Comparison of ENCODE assay signal across 8 cellular contexts in genomic region chr7:99325597-99326407, GRCh38. TPM values are rescaled to one million over a fixed set of nuclear protein-coding genes. Genes with fewer than 3 reads are reported as not detected.
DNase-seq lines count a peak whose midpoint lies in the region; ATAC-seq and TF ChIP-seq lines count a peak whose summit lies in the region.

Gene ARPC1A (plus strand): TSS chr7:99325898. CDS start chr7:99333354, 7,456 bp downstream.

- H3K27ac ChIP-seq in KOPT-K1 (ENCODE audit: low read depth, low read length, poor library complexity, severe bottlenecking) (peak within 1 kb of the TSS; percentile 85), Peyer's patch (peak within 1 kb of the TSS; percentile 87 to 90 (median 89)), esophagus muscularis mucosa (replicated peaks in 1 of 4) (peak within 1 kb of the TSS; percentile 82 to 92 (median 90)), muscle layer of duodenum (ENCODE audit: low read length) (peak within 1 kb of the TSS; percentile 85)

- TF ChIP-seq POLR2A in Peyer's patch (IDR thresholded peaks at IDR 0.05): peak; percentile 86 to 88
- peak; percentile 24 for TF ChIP-seq POLR2A in esophagus muscularis mucosa (IDR thresholded peaks at IDR 0.05; ENCODE audit: low read depth)

- DNase-seq in DMS79 treated with DMSO at 0.1 percent for 48 hours (lab: John Stamatoyannopoulos, UW): peak; percentile 86
- peak; percentile 78 to 96 (median 95) for DNase-seq in Peyer's patch
- peak; percentile 94 to 96 for DNase-seq in activated T-cell treated with anti-CD3 and anti-CD28 coated beads, Interleukin-2, amount 50 U/mL, for 48 hours
- DNase-seq in esophagus muscularis mucosa (ENCODE audit: extremely low spot score): peak; percentile 97
- DNase-seq in stimulated activated CD8-positive, alpha-beta memory T cell treated with anti-CD3 and anti-CD28 coated beads, Interleukin-7, amount 100 ng/mL, for 24 hours (ENCODE audit: low read depth): peak; percentile 82

- no peaks in the 10 kb centered on the region for H3K9me3 ChIP-seq in KOPT-K1 (ENCODE audit: insufficient read depth, low read length, poor library complexity, severe bottlenecking)
- H3K9me3 ChIP-seq in Peyer's patch: no peaks in the 10 kb centered on the region
- H3K9me3 ChIP-seq in esophagus muscularis mucosa: no peaks in the 10 kb centered on the region
- H3K9me3 ChIP-seq in muscle layer of duodenum (ENCODE audit: control insufficient read depth in 1 of 2, low read length in 2 of 2): no peaks in the 10 kb centered on the region

- TF ChIP-seq CTCF in Peyer's patch (IDR thresholded peaks at IDR 0.05) (peak in 3 of 6 experiments; percentile 36 to 45 (median 41)), esophagus muscularis mucosa (IDR thresholded peaks at IDR 0.05) (peak in 2 of 3 experiments; percentile 14 to 36)

- ATAC-seq in GM21786 (IDR thresholded peaks at IDR 0.05; ENCODE audit: unreplicated experiment): peak; percentile 91

- H3K27me3 ChIP-seq in Peyer's patch: no peaks in the 10 kb centered on the region
- H3K27me3 ChIP-seq in esophagus muscularis mucosa: no peaks in the 10 kb centered on the region
- no peaks in the 10 kb centered on the region for H3K27me3 ChIP-seq in muscle layer of duodenum (ENCODE audit: low read depth, low read length)

- H3K4me1 ChIP-seq in Peyer's patch (peaks cover 0 to 50% (median 9%) of the 10 kb centered on the region in 4 donors), esophagus muscularis mucosa (peaks cover 41 to 54% (median 52%) of the 10 kb centered on the region in 4 donors), muscle layer of duodenum (ENCODE audit: control insufficient read depth in 1 of 2, insufficient read depth in 2 of 2, low read length in 2 of 2) (peaks cover 12 to 42% of the 10 kb centered on the region in 2 donors)

- H3K36me3 ChIP-seq in KOPT-K1 (ENCODE audit: insufficient read depth, low read length) (peaks cover 22% of the 10 kb centered on the region), Peyer's patch (no peaks in the 10 kb centered on the region), esophagus muscularis mucosa (peaks cover 0 to 5% (median 0%) of the 10 kb centered on the region in 4 donors), muscle layer of duodenum (ENCODE audit: control insufficient read depth in 1 of 2, insufficient read depth in 2 of 2, low read length in 2 of 2) (peaks cover 0 to 3% of the 10 kb centered on the region in 2 donors)

- TF ChIP-seq EP300 in esophagus muscularis mucosa (IDR thresholded peaks at IDR 0.05): no peak

- intact Hi-C loops in esophagus muscularis mucosa (cut with DNase I): no loop called here

- 0% methylated on average over 8 of the region's 82 CpGs for WGBS in esophagus muscularis mucosa

- H3K4me3 ChIP-seq in Peyer's patch: peak within 1 kb of the TSS; percentile 95 to 99 (median 98)
- peak within 1 kb of the TSS; percentile 77 to 99 (median 90) for H3K4me3 ChIP-seq in esophagus muscularis mucosa
- H3K4me3 ChIP-seq in muscle layer of duodenum (ENCODE audit: low read depth in 1 of 2, low read length in 2 of 2): peak within 1 kb of the TSS; percentile 97 to 99

RNA-seq across cellular contexts. Expression of gene ARPC1A, which starts in this region (rescaled TPM):
- total RNA-seq in Peyer's patch: 100 to 1,000 TPM; 195 to 278 (median 225) TPM
- 100 to 1,000 TPM in 2 of 4 donors, 10 to 100 TPM in 2; 83.1 to 105 (median 99.8) TPM for total RNA-seq in esophagus muscularis mucosa

Comparison
In these comparisons a context has a peak if more than half of its experiments do, and no peak if none do; other contexts are left out.
1. Peak in every context shown above with its lines: DNase-seq, ATAC-seq, H3K4me3 ChIP-seq and H3K27ac ChIP-seq.